16 cellular contexts compared by ENCODE assay signal in genomic region chr16:74713876-74714275, GRCh38. TPM values are rescaled to one million over a fixed set of nuclear protein-coding genes. Genes with fewer than 3 reads are reported as not detected.
DNase-seq lines count a peak whose midpoint lies in the region; ATAC-seq and TF ChIP-seq lines count a peak whose summit lies in the region.
"Had no signal": no experiment of that assay in that cellular context is flagged by ENCODE, and none has a peak within 500 bp of the region (broad histone marks: within the 10 kb centered on the region; RNA-seq: fewer than 3 reads in every experiment).

No MANE protein-coding gene starts in this region.

- no peak overlapping the region for H3K4me3 ChIP-seq in H7 (ENCODE audit: insufficient read depth, low read depth, low read length)
- H3K4me3 ChIP-seq: GM23248 had no signal

- H3K27ac ChIP-seq in cingulate gyrus (ENCODE audit: low read depth, low read length) (peak overlapping the region; percentile 60), layer of hippocampus (ENCODE audit: low read depth, low read length) (peak overlapping the region; percentile 76), substantia nigra (ENCODE audit: low read depth, low read length, poor library complexity, severe bottlenecking) (peak overlapping the region; percentile 86)
- H3K27ac ChIP-seq: GM23248, HL-60 had no signal

- intact Hi-C loops in CD14-positive monocyte (cut with micrococcal nuclease) = no loop called here

- H3K36me3 ChIP-seq in H7 (replicated peaks; ENCODE audit: control insufficient read depth, insufficient read depth, low read length) = no peaks in the 10 kb centered on the region
- H3K36me3 ChIP-seq: BE2C had no signal

- H3K4me1 Mint-ChIP-seq in CD14-positive monocyte = peaks cover 9% of the 10 kb centered on the region
- peaks cover 4% of the 10 kb centered on the region for H3K4me1 Mint-ChIP-seq in T-helper 2 cell treated with Interferon-gamma antibody and Interleukin-4, amounts not matched to agents 5 μg/mL and 100 μg/mL, for 36 hours (ENCODE audit: low read depth)

- no peaks in the 10 kb centered on the region for H3K36me3 Mint-ChIP-seq in CD14-positive monocyte
- H3K36me3 Mint-ChIP-seq in T-helper 2 cell treated with Interferon-gamma antibody and Interleukin-4, amounts not matched to agents 5 μg/mL and 100 μg/mL, for 36 hours (ENCODE audit: low read depth) = no peaks in the 10 kb centered on the region
- H3K36me3 Mint-ChIP-seq: CD4-positive, alpha-beta memory T cell had no signal

- DNase-seq in H7 (peak; percentile 41), substantia nigra (lab: John Stamatoyannopoulos, UW) (no peak), CD14-positive monocyte (ENCODE audit: low spot score) (no peak), CD1c-positive myeloid dendritic cell (ENCODE audit: extremely low spot score) (no peak)
- DNase-seq in T-helper 2 cell treated with Interferon-gamma antibody and Interleukin-4, amounts not matched to agents 5 μg/mL and 100 μg/mL, for 36 hours (ENCODE audit: low spot score) = no peak
- DNase-seq: BE2C; CD4-positive, alpha-beta memory T cell; DMS153; DMS79; GDM1; GM23248; HCEC 1CT had no signal

- no peak for ATAC-seq in GM18861 (IDR thresholded peaks at IDR 0.05; ENCODE audit: unreplicated experiment)

- TF ChIP-seq CTCF in CD14-positive monocyte (IDR thresholded peaks at IDR 0.05) = no peak

- H3K4me3 Mint-ChIP-seq in CD14-positive monocyte = no peak overlapping the region
- H3K4me3 Mint-ChIP-seq in T-helper 2 cell treated with Interferon-gamma antibody and Interleukin-4, amounts not matched to agents 5 μg/mL and 100 μg/mL, for 36 hours = no peak overlapping the region
- H3K4me3 Mint-ChIP-seq: CD4-positive, alpha-beta memory T cell had no signal

- no peak overlapping the region for H3K27ac Mint-ChIP-seq in CD14-positive monocyte
- H3K27ac Mint-ChIP-seq in T-helper 2 cell treated with Interferon-gamma antibody and Interleukin-4, amounts not matched to agents 5 μg/mL and 100 μg/mL, for 36 hours = no peak overlapping the region

- H3K27me3 Mint-ChIP-seq in CD14-positive monocyte (ENCODE audit: low read depth in 3 of 3) = peaks cover 1 to 3% (median 2%) of the 10 kb centered on the region in 3 donors
- no peaks in the 10 kb centered on the region for H3K27me3 Mint-ChIP-seq in T-helper 2 cell treated with Interferon-gamma antibody and Interleukin-4, amounts not matched to agents 5 μg/mL and 100 μg/mL, for 36 hours (ENCODE audit: low read depth)
- H3K27me3 Mint-ChIP-seq: CD4-positive, alpha-beta memory T cell had no signal

- H3K9me3 Mint-ChIP-seq in CD14-positive monocyte = peaks cover 0 to 2% (median 0%) of the 10 kb centered on the region in 7 donors
- H3K9me3 Mint-ChIP-seq in T-helper 2 cell treated with Interferon-gamma antibody and Interleukin-4, amounts not matched to agents 5 μg/mL and 100 μg/mL, for 36 hours = no peaks in the 10 kb centered on the region
- H3K9me3 Mint-ChIP-seq: CD4-positive, alpha-beta memory T cell had no signal

- H3K27me3 ChIP-seq in H7 (ENCODE audit: control insufficient read depth, insufficient read depth, low read length) = no peaks in the 10 kb centered on the region
- no peaks in the 10 kb centered on the region for H3K27me3 ChIP-seq in layer of hippocampus (ENCODE audit: control insufficient read depth, insufficient read depth, low read length)
- H3K27me3 ChIP-seq: BE2C had no signal

RNA-seq across cellular contexts. Expression of gene MLKL, which starts 13.2 kb away (rescaled TPM):
- total RNA-seq in H7 (2014; rRNA removed; shearing (Covaris generic)) = 0.59 and 1.3 TPM in 2 replicates
- polyA plus RNA-seq in CD14-positive monocyte = 10 to 100 TPM; 33.6 to 37.8 TPM

RNA-seq across cellular contexts. Expression of gene RFWD3, which starts 47.2 kb away (rescaled TPM):
- 75.9 and 76.3 TPM in 2 replicates for total RNA-seq in H7 (2014; rRNA removed; shearing (Covaris generic))
- polyA plus RNA-seq in CD14-positive monocyte = 1 to 10 TPM; 5.0 to 8.4 TPM
